Comparison of ENCODE assay signal across 9 cellular contexts in the genomic region with DNA sequence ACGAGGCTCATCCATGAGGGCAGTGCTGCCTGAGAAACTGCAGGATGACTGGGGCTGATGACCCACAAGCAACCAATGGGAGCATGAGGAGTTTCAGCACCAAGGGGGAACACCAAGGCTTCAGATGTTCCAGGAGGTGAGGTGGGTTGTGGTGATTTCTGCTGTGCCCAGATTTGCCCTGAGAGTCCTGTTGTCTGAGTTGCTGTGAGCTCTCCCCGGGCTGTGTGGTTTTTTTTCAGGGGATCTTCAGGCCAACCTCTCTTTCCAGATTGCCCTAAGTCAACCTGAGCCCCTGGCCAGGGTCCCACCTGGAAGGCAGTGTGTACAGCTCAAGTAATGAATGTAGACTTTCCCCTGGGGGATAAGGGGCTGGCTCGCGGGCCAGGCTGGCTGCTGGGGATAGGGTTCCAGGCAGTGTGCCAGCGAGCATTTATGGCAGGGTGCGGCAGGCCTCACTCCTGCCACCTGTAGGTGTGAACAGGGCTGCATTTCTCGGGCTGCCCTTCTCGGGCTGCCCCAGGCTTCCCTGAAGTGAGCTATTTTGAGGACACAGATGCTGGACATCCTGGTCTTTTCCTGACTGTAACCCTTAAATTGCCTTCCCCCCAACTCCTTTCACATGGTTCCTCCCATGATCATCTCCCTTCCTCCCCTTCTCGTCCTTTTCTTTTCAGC. TPM values are rescaled to one million over a fixed set of nuclear protein-coding genes. Genes with fewer than 3 reads are reported as not detected.
DNase-seq lines count a peak whose midpoint lies in the region; ATAC-seq, FAIRE-seq and TF ChIP-seq lines count a peak whose summit lies in the region.
"Had no signal": no experiment of that assay in that cellular context is flagged by ENCODE, and none has a peak within 500 bp of the region (broad histone marks: within the 10 kb centered on the region; RNA-seq: fewer than 3 reads in every experiment).

No MANE protein-coding gene starts in this region.

- TF ChIP-seq POLR2A in GM12892 (IDR thresholded peaks at IDR 0.05; ENCODE audit: low read depth, low read length) = no peak

- peak; percentile 27; the same call in 1 of the 2 replicates for TF ChIP-seq CTCF in AG04450 (IDR thresholded peaks at IDR 0.05; ENCODE audit: low read depth, low read length)

- CTCF ChIA-PET in AG04450 (lab: Charles Lee) = interaction anchor here (0.8 to 1.2 kb wide), 3 partner anchors 61 to 69 kb away, joined by 3 to 7 read pairs (median 5); no protein-coding TSS in a partner anchor

- ATAC-seq in HG03095 (IDR thresholded peaks at IDR 0.05; ENCODE audit: unreplicated experiment) = no peak
- ATAC-seq in GM19452 (IDR thresholded peaks at IDR 0.05; ENCODE audit: unreplicated experiment) = no peak
- ATAC-seq in HG03045 (IDR thresholded peaks at IDR 0.05; ENCODE audit: unreplicated experiment) = no peak

- FAIRE-seq in GM12892 (lab: Jason Lieb, UNC) = peak; percentile 46

- DNase-seq in AG04450 (ENCODE audit: low read depth, low spot score) = no peak
- DNase-seq in GM12892 (ENCODE audit: insufficient read length) = no peak
- peak; percentile 76 for DNase-seq in NCI-H345 (lab: John Stamatoyannopoulos, UW)
- peak; percentile 25 for DNase-seq in cerebellar cortex (ENCODE audit: low spot score)
- peak; percentile 37 for DNase-seq in myocyte (ENCODE audit: low read depth)

- POLR2A ChIA-PET in AG04450 (lab: Yijun Ruan, JAX) = interaction anchor here (0.7 kb wide), 1 partner anchor 133 kb away, joined by 7 read pairs; no protein-coding TSS in a partner anchor

- H3K9me3 ChIP-seq in AG04450 (ENCODE audit: control insufficient read depth, insufficient read depth, low read length) = no peaks in the 10 kb centered on the region

- H3K4me3 ChIP-seq in AG04450 (ENCODE audit: low read depth, low read length) = no peak overlapping the region
- H3K4me3 ChIP-seq: skin epidermis had no signal

- H3K27ac ChIP-seq in AG04450 (ENCODE audit: low read depth, low read length) = no peak overlapping the region

- no peaks in the 10 kb centered on the region for H3K27me3 ChIP-seq in AG04450 (ENCODE audit: control insufficient read depth, insufficient read depth, low read length)

RNA-seq across cellular contexts. Expression of a gene that starts 9.8 kb away (rescaled TPM):
- polyA plus RNA-seq in AG04450 (2011; rRNA removed) = not detected in 2 replicates
- polyA minus RNA-seq in AG04450 (2011; rRNA and poly(A)+ RNA removed) = not detected in 2 replicates
- polyA plus RNA-seq in GM12892 (2012; ENCODE audit: missing spikeins) = not detected
- total RNA-seq in myocyte = not detected in 2 replicates
- not detected for polyA plus RNA-seq in myocyte (2012)

RNA-seq across cellular contexts. Expression of a gene that starts 40.7 kb away (rescaled TPM):
- not detected in 2 replicates for polyA plus RNA-seq in AG04450 (2011; rRNA removed)
- not detected in 2 replicates for polyA minus RNA-seq in AG04450 (2011; rRNA and poly(A)+ RNA removed)
- polyA plus RNA-seq in GM12892 (2012; ENCODE audit: missing spikeins) = not detected
- total RNA-seq in myocyte = not detected in 2 replicates
- polyA plus RNA-seq in myocyte (2012) = not detected

RNA-seq across cellular contexts. Expression of a gene that starts 53.8 kb away (rescaled TPM):
- not detected in 2 replicates for polyA plus RNA-seq in AG04450 (2011; rRNA removed)
- polyA minus RNA-seq in AG04450 (2011; rRNA and poly(A)+ RNA removed) = not detected in 2 replicates
- polyA plus RNA-seq in GM12892 (2012; ENCODE audit: missing spikeins) = not detected
- not detected in 2 replicates for total RNA-seq in myocyte
- polyA plus RNA-seq in myocyte (2012) = not detected

Comparison
In these comparisons a context has a peak if more than half of its experiments do, and no peak if none do; other contexts are left out.
1. DNase-seq: peak in NCI-H345 (single experiment), cerebellar cortex (single experiment) and myocyte (single experiment); none in AG04450 (single experiment) and GM12892 (single experiment).